ENCODE assay signal across 10 cellular contexts in genomic region chr7:149670288-149670687, GRCh38.
A peak's percentile ranks its signal among the peaks of the same experiment; 100 is the strongest.
DNase-seq lines count a peak whose midpoint lies in the region; ATAC-seq and TF ChIP-seq lines count a peak whose summit lies in the region.
"Had no signal": no experiment of that assay in that cellular context is flagged by ENCODE, and none has a peak within 500 bp of the region (broad histone marks: within the 10 kb centered on the region; RNA-seq: fewer than 3 reads in every experiment).

No MANE protein-coding gene starts in this region.

- no peak for ATAC-seq in HG02970 (IDR thresholded peaks at IDR 0.05; ENCODE audit: low FRiP score, unreplicated experiment)
- ATAC-seq: activated T-helper 17 cell treated with anti-CD3 and anti-CD28 coated beads, Interleukin-2, amount 50 U/mL, for 72 hours had no signal

- DNase-seq in Daoy (ENCODE audit: low read depth) (peak; percentile 72), NCI-H2171 (lab: John Stamatoyannopoulos, UW) (peak; percentile 33), dorsolateral prefrontal cortex (peak in 6 of 10 donors; percentile 26 to 81 (median 47)), osteoblast (ENCODE audit: insufficient read length, low spot score, missing footprints) (peak; percentile 19), smooth muscle cell (lab: John Stamatoyannopoulos, UW; ENCODE audit: unreplicated experiment) (no peak)
- DNase-seq in stimulated activated CD4-positive, alpha-beta T cell treated with anti-CD3 and anti-CD28 coated beads, Interleukin-4, amount 100 ng/mL, for 1 hour: no peak
- DNase-seq in activated naive CD8-positive, alpha-beta T cell treated with anti-CD3 and anti-CD28 coated beads for 36 hours: no peak

- H3K27me3 ChIP-seq in dorsolateral prefrontal cortex (no peaks in the 10 kb centered on the region), osteoblast (ENCODE audit: insufficient read depth, low read length) (no peaks in the 10 kb centered on the region), smooth muscle cell (ENCODE audit: low read depth) (no peaks in the 10 kb centered on the region)

- WGBS in smooth muscle cell (ENCODE audit: low lambda C conversion rate): 74% methylated on average over 1 of the region's 1 CpG

- intact Hi-C loops in dorsolateral prefrontal cortex (cut with DNase I): no loop called here

- peaks cover 5% of the 10 kb centered on the region for H3K4me1 ChIP-seq in osteoblast (ENCODE audit: insufficient read depth, low read length)
- H3K4me1 ChIP-seq in smooth muscle cell (ENCODE audit: low read depth): no peaks in the 10 kb centered on the region

- no peaks in the 10 kb centered on the region for H3K36me3 Mint-ChIP-seq in activated naive CD8-positive, alpha-beta T cell treated with anti-CD3 and anti-CD28 coated beads for 36 hours
- H3K36me3 Mint-ChIP-seq: type B pancreatic cell had no signal

- H3K27ac Mint-ChIP-seq in activated naive CD8-positive, alpha-beta T cell treated with anti-CD3 and anti-CD28 coated beads for 36 hours: no peak overlapping the region
- H3K27ac Mint-ChIP-seq: activated T-helper 17 cell treated with anti-CD3 and anti-CD28 coated beads, Interleukin-2, amount 50 U/mL, for 72 hours; type B pancreatic cell had no signal

- no peaks in the 10 kb centered on the region for H3K9me3 Mint-ChIP-seq in activated naive CD8-positive, alpha-beta T cell treated with anti-CD3 and anti-CD28 coated beads for 36 hours
- H3K9me3 Mint-ChIP-seq: activated T-helper 17 cell treated with anti-CD3 and anti-CD28 coated beads, Interleukin-2, amount 50 U/mL, for 72 hours; type B pancreatic cell had no signal

- H3K4me3 ChIP-seq in dorsolateral prefrontal cortex (peak overlapping the region in 23 of 59 donors; percentile 1 to 35 (median 19)), osteoblast (ENCODE audit: insufficient read depth, low read length) (no peak overlapping the region), smooth muscle cell (no peak overlapping the region)

- no peak overlapping the region for H3K9ac ChIP-seq in smooth muscle cell (ENCODE audit: low read depth)

- no peaks in the 10 kb centered on the region for H3K4me1 Mint-ChIP-seq in activated naive CD8-positive, alpha-beta T cell treated with anti-CD3 and anti-CD28 coated beads for 36 hours

- peak overlapping the region in 44 of 59 donors; percentile 0 to 79 (median 50) for H3K27ac ChIP-seq in dorsolateral prefrontal cortex
- no peak overlapping the region for H3K27ac ChIP-seq in osteoblast (ENCODE audit: low read depth, low read length)
- H3K27ac ChIP-seq in smooth muscle cell (ENCODE audit: low read depth): no peak overlapping the region

- H3K4me3 Mint-ChIP-seq in activated naive CD8-positive, alpha-beta T cell treated with anti-CD3 and anti-CD28 coated beads for 36 hours: no peak overlapping the region
- H3K4me3 Mint-ChIP-seq: activated T-helper 17 cell treated with anti-CD3 and anti-CD28 coated beads, Interleukin-2, amount 50 U/mL, for 72 hours; type B pancreatic cell had no signal

- H3K79me2 ChIP-seq in osteoblast (ENCODE audit: insufficient read depth, low read length) (no peaks in the 10 kb centered on the region), smooth muscle cell (ENCODE audit: low read depth) (no peaks in the 10 kb centered on the region)

- H3K4me2 ChIP-seq in osteoblast (ENCODE audit: insufficient read depth, low read length) (peak overlapping the region; percentile 51), smooth muscle cell (no peak overlapping the region)

- no peaks in the 10 kb centered on the region for H3F3A ChIP-seq in smooth muscle cell (ENCODE audit: low read depth)

- H3K9me3 ChIP-seq in osteoblast (ENCODE audit: low read depth, low read length): no peaks in the 10 kb centered on the region
- no peaks in the 10 kb centered on the region for H3K9me3 ChIP-seq in smooth muscle cell (replicated peaks; ENCODE audit: low read depth)

- H3K36me3 ChIP-seq in osteoblast (ENCODE audit: insufficient read depth, low read length) (no peaks in the 10 kb centered on the region), smooth muscle cell (ENCODE audit: low read depth) (no peaks in the 10 kb centered on the region)

- H2AFZ ChIP-seq in osteoblast (ENCODE audit: low read length): no peak overlapping the region
- no peak overlapping the region for H2AFZ ChIP-seq in smooth muscle cell (ENCODE audit: low read depth)

- H4K20me1 ChIP-seq in osteoblast (ENCODE audit: insufficient read depth, low read length): no peaks in the 10 kb centered on the region
- no peaks in the 10 kb centered on the region for H4K20me1 ChIP-seq in smooth muscle cell (ENCODE audit: low read depth)

- H3K27me3 Mint-ChIP-seq in activated naive CD8-positive, alpha-beta T cell treated with anti-CD3 and anti-CD28 coated beads for 36 hours: peaks cover 52% of the 10 kb centered on the region

- peak in 3 of 56 donors; percentile 11 to 19 (median 18) for TF ChIP-seq CTCF in dorsolateral prefrontal cortex (IDR thresholded peaks at IDR 0.05 in 54 of 56, conservative IDR thresholded peaks at IDR 0.05 in 2 of 56; ENCODE audit: low read depth in 1 of 56, partially characterized antibody in 56 of 56)
- no peak for TF ChIP-seq CTCF in osteoblast (IDR thresholded peaks at IDR 0.05; ENCODE audit: extremely low read depth, low read depth, low read length)
- no peak for TF ChIP-seq CTCF in smooth muscle cell (IDR thresholded peaks at IDR 0.05; ENCODE audit: borderline replicate concordance, insufficient read depth, poor library complexity, severe bottlenecking)

Comparison
In these comparisons a context has a peak if more than half of its experiments do, and no peak if none do; other contexts are left out.
1. DNase-seq: peak in Daoy (single experiment), NCI-H2171 (single experiment), dorsolateral prefrontal cortex (6 of 10) and osteoblast (single experiment); none in stimulated activated CD4-positive, alpha-beta T cell treated with anti-CD3 and anti-CD28 coated beads, Interleukin-4, amount 100 ng/mL, for 1 hour (single experiment), smooth muscle cell (single experiment) and activated naive CD8-positive, alpha-beta T cell treated with anti-CD3 and anti-CD28 coated beads for 36 hours (single experiment).
2. H3K27ac ChIP-seq: peak in dorsolateral prefrontal cortex (44 of 59); none in osteoblast (single experiment) and smooth muscle cell (single experiment).